14 cellular contexts compared by ENCODE assay signal in genomic region chr5:405421-405820, GRCh38.
"Had no signal": no experiment of that assay in that cellular context is flagged by ENCODE, and none has a peak within 500 bp of the region (broad histone marks: within the 10 kb centered on the region; RNA-seq: fewer than 3 reads in every experiment).

No MANE protein-coding gene starts in this region.

- H3K27me3 ChIP-seq: right lobe of liver, thyroid gland, uterus had no signal

- H3K9me3 ChIP-seq: gastrocnemius medialis, heart left ventricle, lower lobe of right lung, right lobe of liver, spleen, thyroid gland, uterus had no signal

- H3K4me3 Mint-ChIP-seq: activated T-cell treated with anti-CD3 and anti-CD28 coated beads, Interleukin-2, amount 50 U/mL, for 4 hours; endodermal cell; mesothelial cell of epicardium had no signal

- H3K36me3 ChIP-seq: gastrocnemius medialis, heart left ventricle, lower lobe of right lung, right lobe of liver, spleen, thyroid gland, uterus had no signal

- H3K9me3 Mint-ChIP-seq: activated T-cell treated with anti-CD3 and anti-CD28 coated beads, Interleukin-2, amount 50 U/mL, for 4 hours; endodermal cell had no signal

- H3K4me1 Mint-ChIP-seq: endodermal cell had no signal

- H3K27ac Mint-ChIP-seq: endodermal cell, mesothelial cell of epicardium had no signal

- H3K4me3 ChIP-seq: gastrocnemius medialis, heart left ventricle, lower lobe of right lung, right lobe of liver, spleen, thyroid gland, uterus had no signal

- H3K4me1 ChIP-seq: right lobe of liver, uterus had no signal

- H3K27ac ChIP-seq: gastrocnemius medialis, heart left ventricle, lower lobe of right lung, right lobe of liver, spleen, thyroid gland, uterus had no signal

- DNase-seq: activated CD4-positive, alpha-beta T cell treated with anti-CD3 and anti-CD28 coated beads, Interleukin-2, amount 50 U/mL, for 4 hours; activated T-cell treated with anti-CD3 and anti-CD28 coated beads, Interleukin-2, amount 50 U/mL, for 4 hours; endodermal cell; gastrocnemius medialis; left cardiac atrium; lower lobe of right lung; right lobe of liver; spleen; SW 1271; thyroid gland; uterus had no signal

- ATAC-seq: activated CD4-positive, CD25-positive, alpha-beta regulatory T cell treated with anti-CD3 and anti-CD28 coated beads, Interleukin-2, amount 50 U/mL, for 24 hours; activated T-cell treated with anti-CD3 and anti-CD28 coated beads, Interleukin-2, amount 50 U/mL, for 4 hours; gastrocnemius medialis; heart left ventricle; left cardiac atrium; lower lobe of right lung; right lobe of liver had no signal
